Comparison of ENCODE assay signal across 11 cellular contexts in the genomic region with DNA sequence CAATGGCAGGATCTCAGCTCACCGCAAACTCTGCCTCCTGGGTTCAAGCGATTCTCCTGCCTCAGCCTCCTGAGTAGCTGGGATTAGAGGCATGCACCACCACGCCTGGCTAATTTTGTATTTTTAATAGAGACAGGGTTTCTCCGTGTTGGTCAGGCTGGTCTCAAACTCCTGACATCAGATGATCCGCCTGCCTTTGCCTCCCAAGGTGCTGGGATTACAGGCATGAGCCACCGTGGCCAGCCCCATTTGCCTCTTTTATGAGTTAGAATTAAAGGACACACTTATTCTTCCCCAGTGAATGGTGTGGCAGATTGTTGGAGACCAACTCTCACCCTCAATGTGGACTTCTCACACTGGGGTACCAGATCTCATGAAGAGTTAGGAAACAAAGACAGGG. TPM values are rescaled to one million over a fixed set of nuclear protein-coding genes. Genes with fewer than 3 reads are reported as not detected.
"Had no signal": no experiment of that assay in that cellular context is flagged by ENCODE, and none has a peak within 500 bp of the region (broad histone marks: within the 10 kb centered on the region; RNA-seq: fewer than 3 reads in every experiment).

No MANE protein-coding gene starts in this region.

RNA-seq across cellular contexts. Expression of gene HOXC5, which starts 9.2 kb away (rescaled TPM):
- total RNA-seq: naive thymus-derived CD8-positive, alpha-beta T cell; natural killer cell treated with Interleukin-12 subunit alpha and Interleukin-12 subunit beta and Interleukin-15 and Interleukin-18, amount 100 ng/mL, for 72 hours; osteocyte; pancreas; pulmonary artery endothelial cell; spleen; vagina had no signal
- polyA plus RNA-seq: naive thymus-derived CD8-positive, alpha-beta T cell; pancreas; thymus had no signal

RNA-seq across cellular contexts. Expression of gene HOXC4, which starts 11.6 kb away (rescaled TPM):
- total RNA-seq: osteocyte, pulmonary artery endothelial cell had no signal

RNA-seq across cellular contexts. Expression of gene HOXC6, which starts 13.8 kb away (rescaled TPM):
- total RNA-seq: naive thymus-derived CD8-positive, alpha-beta T cell; natural killer cell treated with Interleukin-12 subunit alpha and Interleukin-12 subunit beta and Interleukin-15 and Interleukin-18, amount 100 ng/mL, for 72 hours; osteocyte; pulmonary artery endothelial cell; right atrium auricular region; vagina had no signal
- polyA plus RNA-seq: naive thymus-derived CD8-positive, alpha-beta T cell had no signal

RNA-seq across cellular contexts. Expression of gene HOXC8, which starts 33.2 kb away (rescaled TPM):
- total RNA-seq: naive thymus-derived CD8-positive, alpha-beta T cell; natural killer cell treated with Interleukin-12 subunit alpha and Interleukin-12 subunit beta and Interleukin-15 and Interleukin-18, amount 100 ng/mL, for 72 hours; osteocyte; pancreas; pulmonary artery endothelial cell; right atrium auricular region; spleen; transverse colon; upper lobe of left lung; vagina had no signal
- polyA plus RNA-seq: naive thymus-derived CD8-positive, alpha-beta T cell; pancreas had no signal

RNA-seq across cellular contexts. Expression of gene HOXC9, which starts 42.1 kb away (rescaled TPM):
- total RNA-seq: naive thymus-derived CD8-positive, alpha-beta T cell; natural killer cell treated with Interleukin-12 subunit alpha and Interleukin-12 subunit beta and Interleukin-15 and Interleukin-18, amount 100 ng/mL, for 72 hours; osteocyte; pulmonary artery endothelial cell; right atrium auricular region; spleen; transverse colon; vagina had no signal
- polyA plus RNA-seq: naive thymus-derived CD8-positive, alpha-beta T cell had no signal
